1 cellular context compared by ENCODE assay signal in genomic region chr5:179806250-179807045, GRCh38.
TF ChIP-seq lines count a peak whose summit lies in the region.

Gene MGAT4B (minus strand): TSS chr5:179806866. CDS start chr5:179806583, 283 bp downstream.

TF ChIP-seq in SK-N-SH, 30 proteins besides CTCF, POLR2A, EP300 and RAD21 (continued from another document):
- no peak for TF ChIP-seq ZBTB33 (IDR thresholded peaks at IDR 0.05; ENCODE audit: borderline replicate concordance, low read depth)
- TF ChIP-seq PBX3 (IDR thresholded peaks at IDR 0.05), result 0 out of 2 replicates have a peak, but pooled peaks have one; percentile 18
